Comparison of ENCODE assay signal across 9 cellular contexts in the genomic region with DNA sequence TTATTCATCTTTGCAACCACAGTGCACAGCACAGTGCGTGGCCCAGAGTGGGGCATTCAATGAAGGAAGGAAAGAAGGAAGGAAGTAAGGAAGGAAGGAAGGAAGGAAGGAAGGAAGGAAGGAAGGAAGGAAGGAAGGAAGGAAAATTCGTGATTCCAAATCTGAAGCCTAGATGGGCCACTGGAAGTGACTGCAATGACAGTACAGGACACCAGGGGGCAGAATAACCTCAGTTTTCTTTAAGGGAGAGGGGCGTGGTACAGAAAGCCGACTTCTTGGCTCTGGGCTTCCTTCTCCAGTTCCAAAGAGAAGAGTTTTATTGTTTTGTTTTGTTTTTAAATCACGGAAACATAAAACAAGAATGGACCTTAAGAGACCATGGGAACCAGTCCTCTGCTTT. TPM values are rescaled to one million over a fixed set of nuclear protein-coding genes. Genes with fewer than 3 reads are reported as not detected.
DNase-seq lines count a peak whose midpoint lies in the region; ATAC-seq and TF ChIP-seq lines count a peak whose summit lies in the region.
"Had no signal": no experiment of that assay in that cellular context is flagged by ENCODE, and none has a peak within 500 bp of the region (broad histone marks: within the 10 kb centered on the region; RNA-seq: fewer than 3 reads in every experiment).

No MANE protein-coding gene starts in this region.

- peak; percentile 39 for ATAC-seq in HG02885 (IDR thresholded peaks at IDR 0.05; ENCODE audit: poor library complexity, unreplicated experiment)
- peak; percentile 79 for ATAC-seq in upper lobe of right lung
- no peak for ATAC-seq in GM18870 (IDR thresholded peaks at IDR 0.05; ENCODE audit: unreplicated experiment)

- H3K36me3 Mint-ChIP-seq in activated T-cell treated with anti-CD3 and anti-CD28 coated beads, Interleukin-2, amount 50 U/mL, for 24 hours (ENCODE audit: low read depth) = no peaks in the 10 kb centered on the region
- H3K36me3 Mint-ChIP-seq in neural progenitor cell = peaks cover 4% of the 10 kb centered on the region

- H3K4me1 ChIP-seq in OCI-LY7 (ENCODE audit: insufficient read depth, low read length, poor library complexity, severe bottlenecking) (peaks cover 8% of the 10 kb centered on the region), neural progenitor cell (no peaks in the 10 kb centered on the region), upper lobe of right lung (peaks cover 5% of the 10 kb centered on the region)

- H3K27me3 ChIP-seq in neural progenitor cell (no peaks in the 10 kb centered on the region), upper lobe of right lung (no peaks in the 10 kb centered on the region)
- H3K27me3 ChIP-seq: SJSA1 had no signal

- no peaks in the 10 kb centered on the region for H3K9me3 ChIP-seq in OCI-LY7 (ENCODE audit: low read length)
- H3K9me3 ChIP-seq in neural progenitor cell (ENCODE audit: low read depth) = no peaks in the 10 kb centered on the region
- H3K9me3 ChIP-seq in upper lobe of right lung = no peaks in the 10 kb centered on the region
- H3K9me3 ChIP-seq: SJSA1 had no signal

- H3K4me3 Mint-ChIP-seq in activated T-cell treated with anti-CD3 and anti-CD28 coated beads, Interleukin-2, amount 50 U/mL, for 24 hours = no peak overlapping the region
- peak overlapping the region; percentile 16 for H3K4me3 Mint-ChIP-seq in neural progenitor cell

- H3K79me2 ChIP-seq in OCI-LY7 (ENCODE audit: insufficient read depth, low read depth, low read length) (no peaks in the 10 kb centered on the region), neural progenitor cell (ENCODE audit: low read depth) (no peaks in the 10 kb centered on the region)

- DNase-seq in D341Med (ENCODE audit: low spot score) = peak; percentile 60
- DNase-seq in OCI-LY7 (ENCODE audit: low spot score) = peak; percentile 53
- DNase-seq in activated T-cell treated with anti-CD3 and anti-CD28 coated beads, Interleukin-2, amount 50 U/mL, for 24 hours = peak; percentile 58
- peak; percentile 54 for DNase-seq in fibroblast of mammary gland (ENCODE audit: low read depth)
- peak; percentile 63 for DNase-seq in neural progenitor cell (ENCODE audit: low spot score)
- DNase-seq in upper lobe of right lung = no peak

- H3K4me2 ChIP-seq in OCI-LY7 (ENCODE audit: low read length) = 0 out of 2 replicates have a peak overlapping the region, but pooled peaks have one; percentile 16
- no peak overlapping the region for H3K4me2 ChIP-seq in neural progenitor cell

- H3K27me3 Mint-ChIP-seq in activated T-cell treated with anti-CD3 and anti-CD28 coated beads, Interleukin-2, amount 50 U/mL, for 24 hours = peaks cover 27% of the 10 kb centered on the region
- H3K27me3 Mint-ChIP-seq in neural progenitor cell (ENCODE audit: insufficient read depth, low read depth) = peaks cover 17% of the 10 kb centered on the region

- peaks cover 8% of the 10 kb centered on the region for H3K4me1 Mint-ChIP-seq in activated T-cell treated with anti-CD3 and anti-CD28 coated beads, Interleukin-2, amount 50 U/mL, for 24 hours (ENCODE audit: low read depth)
- H3K4me1 Mint-ChIP-seq in neural progenitor cell = peaks cover 27% of the 10 kb centered on the region

- intact Hi-C loops in OCI-LY7 (cut with micrococcal nuclease; ENCODE audit: unreplicated experiment) = loop anchor here (1.0 to 5.0 kb wide), 2 partner anchors 119 to 320 kb away; no protein-coding TSS in a partner anchor
- intact Hi-C loops in upper lobe of right lung (cut with DNase I) = loop anchor here (10.0 kb wide), 1 partner anchor 118 kb away; no protein-coding TSS in a partner anchor

- H3K9ac ChIP-seq in neural progenitor cell = no peak overlapping the region

- no peak overlapping the region for H3K4me3 ChIP-seq in OCI-LY7 (ENCODE audit: low read depth, low read length, poor library complexity, severe bottlenecking)
- no peak overlapping the region for H3K4me3 ChIP-seq in fibroblast of mammary gland (ENCODE audit: control insufficient read depth, low read depth, low read length)
- no peak overlapping the region for H3K4me3 ChIP-seq in neural progenitor cell
- no peak overlapping the region for H3K4me3 ChIP-seq in upper lobe of right lung
- H3K4me3 ChIP-seq: SJSA1 had no signal

- POLR2A ChIA-PET in OCI-LY7 (lab: Charles Lee) = interaction anchor here (0.5 kb wide), 1 partner anchor 376 kb away, joined by 3 read pairs; no protein-coding TSS in a partner anchor

- H3K9me2 ChIP-seq in OCI-LY7 (ENCODE audit: insufficient read depth, low read length) = no peaks in the 10 kb centered on the region

- H3K9me3 Mint-ChIP-seq in activated T-cell treated with anti-CD3 and anti-CD28 coated beads, Interleukin-2, amount 50 U/mL, for 24 hours = no peaks in the 10 kb centered on the region
- H3K9me3 Mint-ChIP-seq in neural progenitor cell = peaks cover 2% of the 10 kb centered on the region

- no peaks in the 10 kb centered on the region for H4K20me1 ChIP-seq in OCI-LY7 (ENCODE audit: insufficient read depth, low read length)
- H4K20me1 ChIP-seq in neural progenitor cell (ENCODE audit: low read depth) = no peaks in the 10 kb centered on the region

- H3K36me3 ChIP-seq in OCI-LY7 (ENCODE audit: insufficient read depth, low read length) = no peaks in the 10 kb centered on the region
- H3K36me3 ChIP-seq in neural progenitor cell = no peaks in the 10 kb centered on the region
- H3K36me3 ChIP-seq in upper lobe of right lung = no peaks in the 10 kb centered on the region
- H3K36me3 ChIP-seq: SJSA1 had no signal

- BruUV-seq in OCI-LY7 (replicated peaks; lab: Mats Ljungman, UMichigan) = no TSS peak

- H2AFZ ChIP-seq in OCI-LY7 (ENCODE audit: low read length) (no peak overlapping the region), neural progenitor cell (replicated peaks) (no peak overlapping the region)

- CTCF ChIA-PET in OCI-LY7 (lab: Charles Lee; ENCODE audit: unreplicated experiment) = no interaction called here

- H3K27ac Mint-ChIP-seq in activated T-cell treated with anti-CD3 and anti-CD28 coated beads, Interleukin-2, amount 50 U/mL, for 24 hours = no peak overlapping the region
- H3K27ac Mint-ChIP-seq in neural progenitor cell = no peak overlapping the region

- no peaks in the 10 kb centered on the region for H3F3A ChIP-seq in neural progenitor cell (ENCODE audit: low read depth)

- peak; percentile 78 for TF ChIP-seq CTCF in OCI-LY7 (conservative IDR thresholded peaks at IDR 0.05; ENCODE audit: low read length)
- TF ChIP-seq CTCF in fibroblast of mammary gland (conservative IDR thresholded peaks at IDR 0.05; ENCODE audit: control insufficient read depth, insufficient read depth, low read depth, low read length) = peak; percentile 79
- peak; percentile 68 for TF ChIP-seq CTCF in neural progenitor cell (IDR thresholded peaks at IDR 0.05)
- peak; percentile 64 for TF ChIP-seq CTCF in upper lobe of right lung (IDR thresholded peaks at IDR 0.05)

- H3K27ac ChIP-seq in OCI-LY7 (ENCODE audit: low read depth, low read length, poor library complexity, severe bottlenecking) (no peak overlapping the region), neural progenitor cell (no peak overlapping the region), upper lobe of right lung (no peak overlapping the region)
- H3K27ac ChIP-seq: SJSA1 had no signal

RNA-seq across cellular contexts. Expression of gene APLN, which starts 47.8 kb away (rescaled TPM):
- not detected in 2 replicates for total RNA-seq in OCI-LY7 (2014; rRNA removed; shearing (Covaris generic))
- total RNA-seq in OCI-LY7 (2022) = 0.13 TPM in 1 of 2 replicates, not detected in the other
- total RNA-seq in neural progenitor cell (ENCODE audit: low replicate concordance) = 0.22 and 0.46 TPM in 2 replicates
- total RNA-seq in upper lobe of right lung = 7.9 TPM
